In the genomic region with DNA sequence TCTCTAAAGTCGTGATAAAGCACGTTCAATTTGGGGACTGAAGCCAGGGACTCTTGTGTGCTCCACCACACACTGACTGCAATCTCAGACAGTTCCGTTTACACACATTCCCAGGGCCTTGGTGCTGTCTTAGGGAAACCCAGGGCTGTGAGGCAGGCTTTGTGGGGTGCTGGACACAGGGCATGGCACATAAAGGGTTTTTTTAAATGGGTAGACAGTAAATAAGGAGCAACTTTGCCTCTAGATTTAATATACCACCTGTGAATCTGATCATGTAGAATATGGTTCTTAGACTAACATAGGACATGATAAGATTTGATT, we compare ENCODE assay signal across 15 cellular contexts. TPM values are rescaled to one million over a fixed set of nuclear protein-coding genes. Genes with fewer than 3 reads are reported as not detected.
DNase-seq lines count a peak whose midpoint lies in the region; ATAC-seq, FAIRE-seq and TF ChIP-seq lines count a peak whose summit lies in the region.
"Had no signal": no experiment of that assay in that cellular context is flagged by ENCODE, and none has a peak within 500 bp of the region (broad histone marks: within the 10 kb centered on the region; RNA-seq: fewer than 3 reads in every experiment).

No MANE protein-coding gene starts in this region.

- H3K27me3 ChIP-seq in CD4-positive, alpha-beta T cell (ENCODE audit: control insufficient read depth, insufficient read depth, low read length), result no peaks in the 10 kb centered on the region
- H3K27me3 ChIP-seq in mucosa of rectum (ENCODE audit: control insufficient read depth in 2 of 2, insufficient read depth in 2 of 2, low read length in 2 of 2), result no peaks in the 10 kb centered on the region
- H3K27me3 ChIP-seq: pancreas had no signal

- POLR2A ChIA-PET in A549 (lab: Yijun Ruan, JAX), result no interaction called here
- POLR2A ChIA-PET in CD4-positive, alpha-beta T cell (lab: Charles Lee), result no interaction called here
- POLR2A ChIA-PET in activated CD8-positive, alpha-beta T cell treated with anti-CD3 and anti-CD28 coated beads for 36 hours (lab: Charles Lee), result no interaction called here

- 60% methylated on average over 3 of the region's 3 CpGs for WGBS in A549 (ENCODE audit: missing lambda C conversion rate)

- H3K27me3 Mint-ChIP-seq in CD4-positive, alpha-beta T cell, result no peaks in the 10 kb centered on the region
- H3K27me3 Mint-ChIP-seq in activated CD8-positive, alpha-beta T cell treated with anti-CD3 and anti-CD28 coated beads for 36 hours, result no peaks in the 10 kb centered on the region
- H3K27me3 Mint-ChIP-seq: stimulated activated naive B cell treated with anti-CD40 and anti-IgM and Interleukin-4, amounts not matched to agents 10 μg/mL and 1 μg/mL and 100 μg/mL, for 72 hours had no signal

- H3K27ac ChIP-seq in A549, result no peak overlapping the region
- peak overlapping the region; percentile 46 for H3K27ac ChIP-seq in CD4-positive, alpha-beta T cell (ENCODE audit: low read depth, low read length)
- peak overlapping the region; percentile 95 to 96 for H3K27ac ChIP-seq in mucosa of rectum (ENCODE audit: low read depth in 2 of 2, low read length in 2 of 2)

- no peak for TF ChIP-seq CTCF in A549 (IDR thresholded peaks at IDR 0.05)
- no peak for TF ChIP-seq CTCF in CD4-positive, alpha-beta T cell (IDR thresholded peaks at IDR 0.05)
- no peak for TF ChIP-seq CTCF in activated CD8-positive, alpha-beta T cell treated with anti-CD3 and anti-CD28 coated beads for 36 hours (IDR thresholded peaks at IDR 0.05)

- H3K9me3 Mint-ChIP-seq in CD4-positive, alpha-beta T cell, result no peaks in the 10 kb centered on the region
- no peaks in the 10 kb centered on the region for H3K9me3 Mint-ChIP-seq in activated CD8-positive, alpha-beta T cell treated with anti-CD3 and anti-CD28 coated beads for 36 hours
- H3K9me3 Mint-ChIP-seq: activated naive CD4-positive, alpha-beta T cell treated with anti-CD3 and anti-CD28 coated beads, Interleukin-2, amount 50 U/mL, for 72 hours; stimulated activated naive B cell treated with anti-CD40 and anti-IgM and Interleukin-4, amounts not matched to agents 10 μg/mL and 1 μg/mL and 100 μg/mL, for 72 hours had no signal

- H3K36me3 Mint-ChIP-seq in CD4-positive, alpha-beta T cell (ENCODE audit: low read depth), result peaks cover under 1% of the 10 kb centered on the region
- H3K36me3 Mint-ChIP-seq in activated CD8-positive, alpha-beta T cell treated with anti-CD3 and anti-CD28 coated beads for 36 hours (ENCODE audit: low read depth), result peaks cover 2% of the 10 kb centered on the region
- H3K36me3 Mint-ChIP-seq: activated naive CD4-positive, alpha-beta T cell treated with anti-CD3 and anti-CD28 coated beads, Interleukin-2, amount 50 U/mL, for 72 hours had no signal

- no peak for DNase-seq in A549 (ENCODE audit: low read depth in 1 of 2, low spot score in 1 of 2)
- no peak for DNase-seq in CD4-positive, alpha-beta T cell
- no peak for DNase-seq in activated CD8-positive, alpha-beta T cell treated with anti-CD3 and anti-CD28 coated beads for 36 hours
- DNase-seq in urothelium cell line (ENCODE audit: low spot score), result no peak
- DNase-seq in HTR-8/SVneo (ENCODE audit: insufficient read length, low spot score), result no peak
- DNase-seq: COR-L47; islet precursor cell; NCI-H524 treated with DMSO at 0.1 percent for 48 hours; stimulated activated naive B cell treated with anti-CD40 and anti-IgM and Interleukin-4, amounts not matched to agents 10 μg/mL and 1 μg/mL and 100 μg/mL, for 72 hours had no signal

- H3K27ac Mint-ChIP-seq in CD4-positive, alpha-beta T cell, result peak overlapping the region; percentile 93
- H3K27ac Mint-ChIP-seq in activated CD8-positive, alpha-beta T cell treated with anti-CD3 and anti-CD28 coated beads for 36 hours, result no peak overlapping the region
- H3K27ac Mint-ChIP-seq: stimulated activated naive B cell treated with anti-CD40 and anti-IgM and Interleukin-4, amounts not matched to agents 10 μg/mL and 1 μg/mL and 100 μg/mL, for 72 hours had no signal

- no peak overlapping the region for H3K4me3 ChIP-seq in A549
- H3K4me3 ChIP-seq in mucosa of rectum (ENCODE audit: low read length in 2 of 2), result peak overlapping the region; percentile 1 to 90

- CTCF ChIA-PET in A549 (lab: Yijun Ruan, JAX), result no interaction called here
- CTCF ChIA-PET in CD4-positive, alpha-beta T cell (lab: Charles Lee), result interaction anchor here (0.7 kb wide), 1 partner anchor 49 kb away, joined by 3 read pairs; no protein-coding TSS in a partner anchor
- CTCF ChIA-PET in activated CD8-positive, alpha-beta T cell treated with anti-CD3 and anti-CD28 coated beads for 36 hours (lab: Charles Lee), result no interaction called here

- H3K9me3 ChIP-seq in A549 (no peaks in the 10 kb centered on the region), mucosa of rectum (ENCODE audit: control insufficient read depth in 2 of 2, low read length in 2 of 2) (no peaks in the 10 kb centered on the region)
- no peaks in the 10 kb centered on the region for H3K9me3 ChIP-seq in CD4-positive, alpha-beta T cell (ENCODE audit: control insufficient read depth, low read length)
- H3K9me3 ChIP-seq: pancreas had no signal

- H3K4me3 Mint-ChIP-seq in CD4-positive, alpha-beta T cell, result peak overlapping the region; percentile 89
- H3K4me3 Mint-ChIP-seq in activated CD8-positive, alpha-beta T cell treated with anti-CD3 and anti-CD28 coated beads for 36 hours, result peak overlapping the region; percentile 89

- no peak for TF ChIP-seq RAD21 in A549 (conservative IDR thresholded peaks at IDR 0.05 in 1 of 2, IDR thresholded peaks at IDR 0.05 in 1 of 2)

- no peak for TF ChIP-seq POLR2A in A549 (IDR thresholded peaks at IDR 0.05; ENCODE audit: low read length)

- peak overlapping the region in 1 of 2 donors; percentile 97 for H3K9ac ChIP-seq in mucosa of rectum (ENCODE audit: low read depth in 1 of 2, low read length in 2 of 2)

- intact Hi-C loops in CD4-positive, alpha-beta T cell (cut with DNase I, micrococcal nuclease), result loop anchor here (2.0 to 10.0 kb wide), 9 partner anchors 49 to 1841 kb away; a partner anchor contains a TSS
- intact Hi-C loops in activated CD8-positive, alpha-beta T cell treated with anti-CD3 and anti-CD28 coated beads for 36 hours (cut with micrococcal nuclease), result loop anchor here (5.0 kb wide), 1 partner anchor 59 kb away; no protein-coding TSS in a partner anchor

- TF ChIP-seq EP300 in A549 (IDR thresholded peaks at IDR 0.05), result no peak

- ATAC-seq in A549, result no peak
- no peak for ATAC-seq in CD4-positive, alpha-beta T cell (ENCODE audit: poor library complexity)
- ATAC-seq in activated CD8-positive, alpha-beta T cell treated with anti-CD3 and anti-CD28 coated beads for 36 hours, result no peak
- no peak for ATAC-seq in GM19351 (IDR thresholded peaks at IDR 0.05; ENCODE audit: unreplicated experiment)
- ATAC-seq in GM18873 (IDR thresholded peaks at IDR 0.05; ENCODE audit: low FRiP score, unreplicated experiment), result no peak
- ATAC-seq: stimulated activated naive B cell treated with anti-CD40 and anti-IgM and Interleukin-4, amounts not matched to agents 10 μg/mL and 1 μg/mL and 100 μg/mL, for 72 hours had no signal

- peak overlapping the region; percentile 82 for H3K4me2 ChIP-seq in A549

- H3K36me3 ChIP-seq in mucosa of rectum (ENCODE audit: control insufficient read depth in 2 of 2, insufficient read depth in 2 of 2, low read length in 2 of 2), result no peaks in the 10 kb centered on the region
- H3K36me3 ChIP-seq: pancreas had no signal

- peaks cover 71% of the 10 kb centered on the region for H3K4me1 Mint-ChIP-seq in CD4-positive, alpha-beta T cell (ENCODE audit: low read depth)
- peaks cover 41% of the 10 kb centered on the region for H3K4me1 Mint-ChIP-seq in activated CD8-positive, alpha-beta T cell treated with anti-CD3 and anti-CD28 coated beads for 36 hours (ENCODE audit: low read depth)

- H3K4me1 ChIP-seq in A549 (peaks cover 35% of the 10 kb centered on the region), mucosa of rectum (ENCODE audit: control insufficient read depth in 2 of 2, insufficient read depth in 2 of 2, low read length in 2 of 2) (peaks cover 25 to 47% of the 10 kb centered on the region in 2 donors)

- FAIRE-seq in A549 (lab: Jason Lieb, UNC), result no peak
- no peak for FAIRE-seq in urothelium cell line (lab: Jason Lieb, UNC)
- FAIRE-seq in HTR-8/SVneo (lab: Jason Lieb, UNC), result no peak
- FAIRE-seq: colon, pancreas had no signal

TF ChIP-seq in A549, 52 proteins besides CTCF, POLR2A, EP300 and RAD21:
- TF ChIP-seq, protein P1, sequence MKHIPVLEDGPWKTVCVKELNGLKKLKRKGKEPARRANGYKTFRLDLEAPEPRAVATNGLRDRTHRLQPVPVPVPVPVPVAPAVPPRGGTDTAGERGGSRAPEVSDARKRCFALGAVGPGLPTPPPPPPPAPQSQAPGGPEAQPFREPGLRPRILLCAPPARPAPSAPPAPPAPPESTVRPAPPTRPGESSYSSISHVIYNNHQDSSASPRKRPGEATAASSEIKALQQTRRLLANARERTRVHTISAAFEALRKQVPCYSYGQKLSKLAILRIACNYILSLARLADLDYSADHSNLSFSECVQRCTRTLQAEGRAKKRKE (CRISPR knock-in tag; IDR thresholded peaks at IDR 0.05; ENCODE audit: low read depth), result no peak
- no peak for TF ChIP-seq NPAS2 (CRISPR knock-in tag; IDR thresholded peaks at IDR 0.05; ENCODE audit: borderline replicate concordance)
- no peak for TF ChIP-seq ESRRA (IDR thresholded peaks at IDR 0.05; ENCODE audit: borderline replicate concordance, low read length)

RNA-seq across cellular contexts. Expression of a gene that starts 2.3 kb away (rescaled TPM):
- polyA plus RNA-seq in A549 (2011; rRNA removed), result 85.7 and 95.4 TPM in 2 replicates
- polyA plus RNA-seq in A549 (2012; cell fraction: cytosol; rRNA removed), result 121 and 136 TPM in 2 replicates
- polyA plus RNA-seq in A549 (2012; cell fraction: nucleus; rRNA removed), result 433 and 486 TPM in 2 replicates
- 86.9 to 90.0 TPM (median 87.0 TPM) in 3 replicates for polyA plus RNA-seq in A549 (2017; fragmentation: RNase III; extraction: RNeasy Plus Mini Kit Qiagen cat#74134 plus additional on column Dnase treatment)
- polyA minus RNA-seq in A549 (2011; rRNA and poly(A)+ RNA removed), result 77.7 and 83.6 TPM in 2 replicates
- total RNA-seq in CD4-positive, alpha-beta T cell, result 10 to 100 TPM; 78.5 to 85.1 TPM
- total RNA-seq in activated CD8-positive, alpha-beta T cell treated with anti-CD3 and anti-CD28 coated beads for 36 hours, result 10 to 100 TPM; 39.4 to 42.8 TPM

RNA-seq across cellular contexts. Expression of a gene that starts 50.1 kb away (rescaled TPM):
- 100 and 113 TPM in 2 replicates for polyA plus RNA-seq in A549 (2011; rRNA removed)
- 80.7 and 98.5 TPM in 2 replicates for polyA plus RNA-seq in A549 (2012; cell fraction: cytosol; rRNA removed)
- 252 and 288 TPM in 2 replicates for polyA plus RNA-seq in A549 (2012; cell fraction: nucleus; rRNA removed)
- polyA plus RNA-seq in A549 (2017; fragmentation: RNase III; extraction: RNeasy Plus Mini Kit Qiagen cat#74134 plus additional on column Dnase treatment), result 85.5 to 93.7 TPM (median 93.2 TPM) in 3 replicates
- polyA minus RNA-seq in A549 (2011; rRNA and poly(A)+ RNA removed), result 178 and 188 TPM in 2 replicates
- total RNA-seq in CD4-positive, alpha-beta T cell, result 10 to 100 TPM; 26.3 to 27.5 TPM
- total RNA-seq in activated CD8-positive, alpha-beta T cell treated with anti-CD3 and anti-CD28 coated beads for 36 hours, result 10 to 100 TPM; 26.1 to 26.5 TPM

Comparison
In these comparisons a context has a peak if more than half of its experiments do, and no peak if none do; other contexts are left out.
1. H3K27ac ChIP-seq: peak in CD4-positive, alpha-beta T cell (single experiment) and mucosa of rectum (2 of 2); none in A549 (0 of 2).